ENCODE assay signal across 10 cellular contexts in genomic region chr6:42118162-42119001, GRCh38. TPM values are rescaled to one million over a fixed set of nuclear protein-coding genes. Genes with fewer than 3 reads are reported as not detected.
DNase-seq lines count a peak whose midpoint lies in the region; ATAC-seq, FAIRE-seq and TF ChIP-seq lines count a peak whose summit lies in the region.
"Had no signal": no experiment of that assay in that cellular context is flagged by ENCODE, and none has a peak within 500 bp of the region (broad histone marks: within the 10 kb centered on the region; RNA-seq: fewer than 3 reads in every experiment).

No MANE protein-coding gene starts in this region.

- peak overlapping the region; percentile 64 for H3K4me2 ChIP-seq in HepG2 (ENCODE audit: low read depth, low read length)

- ATAC-seq in HepG2, result peak; percentile 91

- H2AFZ ChIP-seq in HepG2 (ENCODE audit: low read length), result no peak overlapping the region

- H3K79me2 ChIP-seq in HepG2 (ENCODE audit: insufficient read depth, low read length), result no peaks in the 10 kb centered on the region

- no peaks in the 10 kb centered on the region for H4K20me1 ChIP-seq in HepG2 (ENCODE audit: insufficient read depth, low read length)

- H3K9me3 ChIP-seq in HepG2 (ENCODE audit: low read length), result no peaks in the 10 kb centered on the region

- POLR2A ChIA-PET in HepG2 (lab: Yijun Ruan, JAX), result interaction anchor here (0.6 to 4.0 kb wide), 15 partner anchors 12 to 377 kb away, joined by 3 to 34 read pairs (median 3); partner anchors contain the start of gene C6orf132

- H3K27me3 ChIP-seq in HepG2 (ENCODE audit: control insufficient read depth in 1 of 2, insufficient read depth in 2 of 2, low read length in 2 of 2), result no peaks in the 10 kb centered on the region

- no TSS peak for BruUV-seq in HepG2 (replicated peaks; lab: Mats Ljungman, UMichigan)

- DNase-seq in NCI-H2196 (lab: John Stamatoyannopoulos, UW; ENCODE audit: unreplicated experiment) (peak; percentile 38), NCI-H2196 treated with DMSO at 0.1 percent for 48 hours (lab: John Stamatoyannopoulos, UW; ENCODE audit: unreplicated experiment) (no peak), astrocyte of the hippocampus (ENCODE audit: low read depth, low spot score) (peak; percentile 67), HepG2 (ENCODE audit: low spot score) (peak; percentile 83), ureter (ENCODE audit: low spot score) (peak; percentile 81), GM19239 (ENCODE audit: insufficient read length, low spot score) (no peak), OCI-M2 (lab: John Stamatoyannopoulos, UW; ENCODE audit: unreplicated experiment) (no peak)
- no peak for DNase-seq in activated CD4-positive, alpha-beta T cell treated with anti-CD3 and anti-CD28 coated beads for 4 hours
- DNase-seq: activated CD4-positive, CD25-positive, alpha-beta regulatory T cell treated with anti-CD3 and anti-CD28 coated beads, Interleukin-2, amount 50 U/mL, for 72 hours; kidney glomerular epithelial cell had no signal

- CTCF ChIA-PET in HepG2 (lab: Yijun Ruan, JAX; ENCODE audit: low intra/inter-chr PET ratio, low total read pairs), result no interaction called here

- H3K27ac ChIP-seq in HepG2 (ENCODE audit: extremely low read length, insufficient read depth, low read length), result peak overlapping the region; percentile 57

- in situ Hi-C loops in HepG2 (cut with HindIII; ENCODE audit: extremely low pct_ligation_motif_present, low pct_unique_long_range_greater_than_20kb), result no loop called here

- peak overlapping the region in 1 of 3 experiments; percentile 42; a peak in 2 of 6 replicates for H3K4me3 ChIP-seq in HepG2 (replicated peaks in 1 of 3; ENCODE audit: insufficient read depth in 1 of 3, low read depth in 2 of 3, low read length in 3 of 3)

- intact Hi-C loops in HepG2 (cut with micrococcal nuclease; ENCODE audit: unreplicated experiment), result loop anchor here (1.0 to 5.0 kb wide), 3 partner anchors 18 to 44 kb away; no protein-coding TSS in a partner anchor

- 0 out of 2 replicates have a peak, but pooled peaks have one; percentile 32 for TF ChIP-seq CTCF in HepG2 (CRISPR knock-in tag; IDR thresholded peaks at IDR 0.05)

- H3K9ac ChIP-seq in HepG2 (ENCODE audit: insufficient read depth, low read depth, low read length), result no peak overlapping the region; the same call in 1 of the 2 replicates

- FAIRE-seq in HepG2 (lab: Jason Lieb, UNC) (peak; percentile 90), GM19239 (lab: Jason Lieb, UNC) (no peak)

- H3K4me1 ChIP-seq in HepG2 (ENCODE audit: insufficient read depth, low read length), result peaks cover 46% of the 10 kb centered on the region

- WGBS in HepG2 (ENCODE audit: low lambda C conversion rate), result 2% methylated on average over 7 of the region's 10 CpGs

- 0 out of 2 replicates have a peak, but pooled peaks have one; percentile 20 for TF ChIP-seq RAD21 in HepG2 (CRISPR knock-in tag; IDR thresholded peaks at IDR 0.05)

- no peak for TF ChIP-seq POLR2A in HepG2 (IDR thresholded peaks at IDR 0.05; ENCODE audit: insufficient read depth in 1 of 2, low read depth in 2 of 2, low read length in 2 of 2)

- peak in 1 of 2 experiments; percentile 37; a peak in 1 of 4 replicates for TF ChIP-seq EP300 in HepG2 (IDR thresholded peaks at IDR 0.05; ENCODE audit: low read depth in 2 of 2, low read length in 2 of 2)
- no peak for TF ChIP-seq EP300 in HepG2 (CRISPR knock-in tag; IDR thresholded peaks at IDR 0.05; ENCODE audit: borderline replicate concordance)

- H3K36me3 ChIP-seq in HepG2 (replicated peaks in 1 of 2; ENCODE audit: control insufficient read depth in 1 of 2, insufficient read depth in 2 of 2, low read length in 2 of 2), result no peaks in the 10 kb centered on the region

TF ChIP-seq in HepG2, 621 proteins besides CTCF, POLR2A, EP300 and RAD21 (continues in another document):
- 0 out of 2 replicates have a peak, but pooled peaks have one; percentile 51 for TF ChIP-seq ZNF136 (CRISPR knock-in tag; IDR thresholded peaks at IDR 0.05; ENCODE audit: low read depth)
- TF ChIP-seq, protein P1, sequence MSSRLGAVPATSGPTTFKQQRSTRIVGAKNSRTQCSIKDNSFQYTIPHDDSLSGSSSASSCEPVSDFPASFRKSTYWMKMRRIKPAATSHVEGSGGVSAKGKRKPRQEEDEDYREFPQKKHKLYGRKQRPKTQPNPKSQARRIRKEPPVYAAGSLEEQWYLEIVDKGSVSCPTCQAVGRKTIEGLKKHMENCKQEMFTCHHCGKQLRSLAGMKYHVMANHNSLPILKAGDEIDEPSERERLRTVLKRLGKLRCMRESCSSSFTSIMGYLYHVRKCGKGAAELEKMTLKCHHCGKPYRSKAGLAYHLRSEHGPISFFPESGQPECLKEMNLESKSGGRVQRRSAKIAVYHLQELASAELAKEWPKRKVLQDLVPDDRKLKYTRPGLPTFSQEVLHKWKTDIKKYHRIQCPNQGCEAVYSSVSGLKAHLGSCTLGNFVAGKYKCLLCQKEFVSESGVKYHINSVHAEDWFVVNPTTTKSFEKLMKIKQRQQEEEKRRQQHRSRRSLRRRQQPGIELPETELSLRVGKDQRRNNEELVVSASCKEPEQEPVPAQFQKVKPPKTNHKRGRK (CRISPR knock-in tag; IDR thresholded peaks at IDR 0.05), result 0 out of 2 replicates have a peak, but pooled peaks have one; percentile 57
- no peak for TF ChIP-seq ZNF766 (CRISPR knock-in tag; IDR thresholded peaks at IDR 0.05; ENCODE audit: borderline replicate concordance)
- TF ChIP-seq ZNF329 (CRISPR knock-in tag; IDR thresholded peaks at IDR 0.05; ENCODE audit: low read depth), result no peak
- TF ChIP-seq YEATS2 (CRISPR knock-in tag; IDR thresholded peaks at IDR 0.05; ENCODE audit: borderline replicate concordance), result no peak
- TF ChIP-seq ZFX (CRISPR knock-in tag; IDR thresholded peaks at IDR 0.05; ENCODE audit: low read depth), result peak; percentile 84
- peak; percentile 41; the same call in 1 of the 2 replicates for TF ChIP-seq DMAP1 (CRISPR knock-in tag; IDR thresholded peaks at IDR 0.05)
- no peak for TF ChIP-seq ZNF703 (CRISPR knock-in tag; IDR thresholded peaks at IDR 0.05; ENCODE audit: borderline replicate concordance)

RNA-seq across cellular contexts. Expression of gene C6orf132, which starts 24.0 kb away (rescaled TPM):
- 1.5 and 3.0 TPM in 2 replicates for total RNA-seq in HepG2 (2016; rRNA removed; fragmentation: Illumina TruSeq; extraction: Trizol)
- total RNA-seq in HepG2 (2016; cell fraction: cytosol; rRNA removed; fragmentation: Illumina TruSeq; extraction: Trizol; ENCODE audit: low read depth), result 3.8 and 6.3 TPM in 2 replicates
- 1.5 and 2.5 TPM in 2 replicates for total RNA-seq in HepG2 (2016; cell fraction: insoluble cytoplasmic fraction; rRNA removed; fragmentation: Illumina TruSeq; extraction: Trizol)
- total RNA-seq in HepG2 (2016; cell fraction: membrane; rRNA removed; fragmentation: Illumina TruSeq; extraction: Trizol), result 5.3 and 6.4 TPM in 2 replicates
- 0.78 and 1.4 TPM in 2 replicates for total RNA-seq in HepG2 (2016; cell fraction: nucleus; rRNA removed; fragmentation: Illumina TruSeq; extraction: Trizol)
- polyA plus RNA-seq in HepG2 (2011; rRNA removed), result 0.78 and 0.85 TPM in 2 replicates
- 0.46 and 0.76 TPM in 2 replicates for polyA plus RNA-seq in HepG2 (2011; cell fraction: cytosol; rRNA removed)
- 0.88 and 1.0 TPM in 2 replicates for polyA plus RNA-seq in HepG2 (2011; cell fraction: nucleus; rRNA removed)
- 0.83 and 1.1 TPM in 2 replicates for polyA plus RNA-seq in HepG2 (2012)
- 7.0 and 9.3 TPM in 2 replicates for polyA plus RNA-seq in HepG2 (2016; cell fraction: cytosol; fragmentation: Illumina TruSeq; extraction: Trizol; ENCODE audit: low read depth)
- polyA plus RNA-seq in HepG2 (2016; cell fraction: insoluble cytoplasmic fraction; fragmentation: Illumina TruSeq; extraction: Trizol; ENCODE audit: low read depth), result 1.6 and 3.8 TPM in 2 replicates
- polyA plus RNA-seq in HepG2 (2016; cell fraction: membrane; fragmentation: Illumina TruSeq; extraction: Trizol; ENCODE audit: low read depth), result 6.1 and 6.6 TPM in 2 replicates
- 1.1 and 1.6 TPM in 2 replicates for polyA plus RNA-seq in HepG2 (2016; cell fraction: nucleus; fragmentation: Illumina TruSeq; extraction: Trizol; ENCODE audit: insufficient read depth, low read depth)
- polyA minus RNA-seq in HepG2 (2011; rRNA and poly(A)+ RNA removed; ENCODE audit: low replicate concordance), result 0.30 and 0.56 TPM in 2 replicates
- 0.97 TPM in 1 of 2 replicates, not detected in the other for polyA minus RNA-seq in HepG2 (2011; cell fraction: cytosol; rRNA and poly(A)+ RNA removed)
- 0.50 and 0.64 TPM in 2 replicates for polyA minus RNA-seq in HepG2 (2011; cell fraction: nucleus; rRNA and poly(A)+ RNA removed)
- 69.3 TPM for total RNA-seq in ureter

RNA-seq across cellular contexts. Expression of gene GUCA1A, which starts 54.8 kb away (rescaled TPM):
- total RNA-seq in HepG2 (2016; rRNA removed; fragmentation: Illumina TruSeq; extraction: Trizol) (not detected in 2 replicates), ureter (not detected)
- total RNA-seq in HepG2 (2016; cell fraction: cytosol; rRNA removed; fragmentation: Illumina TruSeq; extraction: Trizol; ENCODE audit: low read depth), result not detected in 2 replicates
- not detected in 2 replicates for total RNA-seq in HepG2 (2016; cell fraction: insoluble cytoplasmic fraction; rRNA removed; fragmentation: Illumina TruSeq; extraction: Trizol)
- total RNA-seq in HepG2 (2016; cell fraction: membrane; rRNA removed; fragmentation: Illumina TruSeq; extraction: Trizol), result not detected in 2 replicates
- total RNA-seq in HepG2 (2016; cell fraction: nucleus; rRNA removed; fragmentation: Illumina TruSeq; extraction: Trizol), result not detected in 2 replicates
- not detected in 2 replicates for polyA plus RNA-seq in HepG2 (2011; rRNA removed)
- polyA plus RNA-seq in HepG2 (2011; cell fraction: cytosol; rRNA removed), result not detected in 2 replicates
- not detected in 2 replicates for polyA plus RNA-seq in HepG2 (2011; cell fraction: nucleus; rRNA removed)
- polyA plus RNA-seq in HepG2 (2012), result not detected in 2 replicates
- polyA plus RNA-seq in HepG2 (2016; cell fraction: cytosol; fragmentation: Illumina TruSeq; extraction: Trizol; ENCODE audit: low read depth), result not detected in 2 replicates
- polyA plus RNA-seq in HepG2 (2016; cell fraction: insoluble cytoplasmic fraction; fragmentation: Illumina TruSeq; extraction: Trizol; ENCODE audit: low read depth), result not detected in 2 replicates
- polyA plus RNA-seq in HepG2 (2016; cell fraction: membrane; fragmentation: Illumina TruSeq; extraction: Trizol; ENCODE audit: low read depth), result not detected in 2 replicates
- not detected in 2 replicates for polyA plus RNA-seq in HepG2 (2016; cell fraction: nucleus; fragmentation: Illumina TruSeq; extraction: Trizol; ENCODE audit: insufficient read depth, low read depth)
- not detected in 2 replicates for polyA minus RNA-seq in HepG2 (2011; rRNA and poly(A)+ RNA removed; ENCODE audit: low replicate concordance)
- polyA minus RNA-seq in HepG2 (2011; cell fraction: cytosol; rRNA and poly(A)+ RNA removed), result not detected in 2 replicates
- not detected in 2 replicates for polyA minus RNA-seq in HepG2 (2011; cell fraction: nucleus; rRNA and poly(A)+ RNA removed)

Comparison
In these comparisons a context has a peak if more than half of its experiments do, and no peak if none do; other contexts are left out.
1. DNase-seq: peak in NCI-H2196 (single experiment), astrocyte of the hippocampus (single experiment), HepG2 (single experiment) and ureter (single experiment); none in NCI-H2196 treated with DMSO at 0.1 percent for 48 hours (single experiment), GM19239 (single experiment), OCI-M2 (single experiment) and activated CD4-positive, alpha-beta T cell treated with anti-CD3 and anti-CD28 coated beads for 4 hours (0 of 2).